8 cellular contexts compared by ENCODE assay signal in the genomic region with DNA sequence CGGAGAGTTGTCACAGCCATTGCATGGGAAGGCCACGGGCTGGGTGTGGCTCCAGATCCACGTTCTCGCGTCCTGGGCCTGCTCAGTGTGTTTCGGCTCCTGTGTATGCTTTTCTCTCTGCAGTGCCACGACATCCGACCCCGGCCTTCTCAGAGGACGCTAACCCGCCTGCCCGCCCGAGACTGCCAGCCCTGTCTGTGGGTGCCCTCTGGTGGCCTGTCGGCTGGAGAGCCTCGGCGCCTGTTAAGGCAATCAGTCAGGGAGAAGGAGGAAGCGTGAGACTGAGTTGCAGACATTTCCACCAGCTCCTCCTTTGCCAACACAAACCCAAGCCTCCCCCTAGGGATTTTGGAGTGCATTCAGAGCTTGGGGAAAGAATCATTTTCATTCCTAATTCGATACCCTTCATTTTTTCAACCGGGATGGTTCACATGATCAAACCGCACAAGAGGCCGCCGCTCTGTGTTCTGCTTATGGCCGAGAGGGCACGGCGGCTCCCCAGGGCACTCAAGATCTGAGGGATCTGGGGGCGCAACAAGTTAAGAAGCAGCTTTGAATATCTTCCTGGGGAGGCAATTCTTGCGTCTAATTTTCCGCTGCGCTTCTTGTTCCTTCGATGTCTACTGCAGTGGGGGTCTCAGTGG. TPM values are rescaled to one million over a fixed set of nuclear protein-coding genes. Genes with fewer than 3 reads are reported as not detected.
DNase-seq lines count a peak whose midpoint lies in the region; ATAC-seq and TF ChIP-seq lines count a peak whose summit lies in the region.

No MANE protein-coding gene starts in this region.

- intact Hi-C loops in posterior cingulate gyrus (cut with DNase I): loop anchor here (1.0 to 10.0 kb wide), 3 partner anchors 102 to 415 kb away; no protein-coding TSS in a partner anchor
- intact Hi-C loops in upper lobe of right lung (cut with DNase I): loop anchor here (5.0 kb wide), 1 partner anchor 414 kb away; no protein-coding TSS in a partner anchor

- no peaks in the 10 kb centered on the region for H3K9me3 Mint-ChIP-seq in activated naive CD4-positive, alpha-beta T cell treated with anti-CD3 and anti-CD28 coated beads, Interleukin-2, amount 10 ng/mL, durations not matched to agents 7 days and 5 days

- H3K9me2 ChIP-seq in SK-N-SH: no peaks in the 10 kb centered on the region

- H3K79me2 ChIP-seq in SK-N-SH (ENCODE audit: insufficient read depth): no peaks in the 10 kb centered on the region

- TF ChIP-seq EP300 in SK-N-SH (IDR thresholded peaks at IDR 0.05; ENCODE audit: borderline replicate concordance in 1 of 2, low read depth in 1 of 2, low read length in 1 of 2): no peak

- no peaks in the 10 kb centered on the region for H3K36me3 Mint-ChIP-seq in activated naive CD4-positive, alpha-beta T cell treated with anti-CD3 and anti-CD28 coated beads, Interleukin-2, amount 10 ng/mL, durations not matched to agents 7 days and 5 days

- ATAC-seq in GM21360 (IDR thresholded peaks at IDR 0.05; ENCODE audit: unreplicated experiment) (peak; percentile 48), upper lobe of right lung (peak; percentile 95)

- no peak overlapping the region for H3K4me3 Mint-ChIP-seq in activated naive CD4-positive, alpha-beta T cell treated with anti-CD3 and anti-CD28 coated beads, Interleukin-2, amount 10 ng/mL, durations not matched to agents 7 days and 5 days

- peak overlapping the region in 1 of 2 experiments; percentile 2; a peak in 1 of 4 replicates for H3K27ac ChIP-seq in SK-N-SH (ENCODE audit: low read depth in 2 of 2, low read length in 1 of 2)
- no peak overlapping the region for H3K27ac ChIP-seq in upper lobe of right lung

- no peak overlapping the region for H3K4me2 ChIP-seq in SK-N-SH

- H4K20me1 ChIP-seq in SK-N-SH (ENCODE audit: insufficient read depth): no peaks in the 10 kb centered on the region

- H3K9me3 ChIP-seq in BE2C (no peaks in the 10 kb centered on the region), SK-N-SH (no peaks in the 10 kb centered on the region), upper lobe of right lung (no peaks in the 10 kb centered on the region)

- H3K9ac ChIP-seq in SK-N-SH: no peak overlapping the region

- H3K4me1 ChIP-seq in BE2C (peaks cover 3% of the 10 kb centered on the region), SK-N-SH (ENCODE audit: control insufficient read depth in 1 of 2, insufficient read depth in 2 of 2, low read depth in 1 of 2, low read length in 1 of 2) (peaks cover 0 to 12% of the 10 kb centered on the region in 2 experiments; a peak in 1 of 4 replicates), upper lobe of right lung (peaks cover 18% of the 10 kb centered on the region)

- peak; percentile 77 for TF ChIP-seq CTCF in BE2C (IDR thresholded peaks at IDR 0.05; ENCODE audit: low read depth, low read length)
- peak; percentile 89 for TF ChIP-seq CTCF in SK-N-SH (IDR thresholded peaks at IDR 0.05)
- TF ChIP-seq CTCF in upper lobe of right lung (IDR thresholded peaks at IDR 0.05): peak; percentile 88

- WGBS in SK-N-SH (ENCODE audit: low lambda C conversion rate): 63% methylated on average over 18 of the region's 30 CpGs

- POLR2A ChIA-PET in SK-N-SH (lab: Yijun Ruan, JAX): no interaction called here

- peak; percentile 84 for DNase-seq in BE2C
- peak; percentile 82 for DNase-seq in NCI-H128 (lab: John Stamatoyannopoulos, UW; ENCODE audit: unreplicated experiment)
- peak; percentile 84 for DNase-seq in SK-N-SH
- peak; percentile 82 for DNase-seq in activated naive CD4-positive, alpha-beta T cell treated with anti-CD3 and anti-CD28 coated beads, Interleukin-2, amount 10 ng/mL, durations not matched to agents 7 days and 5 days
- DNase-seq in glomerular visceral epithelial cell (ENCODE audit: extremely low spot score): peak; percentile 70
- peak; percentile 72 to 98 (median 89) for DNase-seq in posterior cingulate gyrus
- DNase-seq in upper lobe of right lung: peak; percentile 92

- H3K36me3 ChIP-seq in BE2C (no peaks in the 10 kb centered on the region), SK-N-SH (replicated peaks in 1 of 2; ENCODE audit: control insufficient read depth in 1 of 2, insufficient read depth in 2 of 2, low read length in 1 of 2) (no peaks in the 10 kb centered on the region), upper lobe of right lung (no peaks in the 10 kb centered on the region)

- no peak overlapping the region for H2AFZ ChIP-seq in SK-N-SH (ENCODE audit: low read depth)

- no peaks in the 10 kb centered on the region for H3F3A ChIP-seq in SK-N-SH (replicated peaks; ENCODE audit: insufficient read depth)

- peaks cover 80% of the 10 kb centered on the region for H3K27me3 Mint-ChIP-seq in activated naive CD4-positive, alpha-beta T cell treated with anti-CD3 and anti-CD28 coated beads, Interleukin-2, amount 10 ng/mL, durations not matched to agents 7 days and 5 days

- TF ChIP-seq RAD21 in SK-N-SH (IDR thresholded peaks at IDR 0.05; ENCODE audit: low read length): peak; percentile 99

- H3K4me3 ChIP-seq in BE2C (ENCODE audit: low read depth, low read length) (no peak overlapping the region), SK-N-SH (ENCODE audit: low read depth in 2 of 2, low read length in 1 of 2) (peak overlapping the region in 1 of 2 experiments; percentile 22; a peak in 1 of 4 replicates), upper lobe of right lung (no peak overlapping the region)

- peaks cover 7% of the 10 kb centered on the region for H3K4me1 Mint-ChIP-seq in activated naive CD4-positive, alpha-beta T cell treated with anti-CD3 and anti-CD28 coated beads, Interleukin-2, amount 10 ng/mL, durations not matched to agents 7 days and 5 days

- no peak overlapping the region for H3K27ac Mint-ChIP-seq in activated naive CD4-positive, alpha-beta T cell treated with anti-CD3 and anti-CD28 coated beads, Interleukin-2, amount 10 ng/mL, durations not matched to agents 7 days and 5 days

- H3K27me3 ChIP-seq in BE2C (no peaks in the 10 kb centered on the region), SK-N-SH (ENCODE audit: insufficient read depth) (peaks cover 45% of the 10 kb centered on the region; the same call in 1 of the 2 replicates), upper lobe of right lung (no peaks in the 10 kb centered on the region)

- CTCF ChIA-PET in SK-N-SH (lab: Yijun Ruan, JAX): interaction anchor here (0.6 to 15.1 kb wide), 49 partner anchors 10 to 450 kb away, joined by 3 to 333 read pairs (median 4); no protein-coding TSS in a partner anchor
- CTCF ChIA-PET in activated naive CD4-positive, alpha-beta T cell treated with anti-CD3 and anti-CD28 coated beads, Interleukin-2, amount 10 ng/mL, durations not matched to agents 7 days and 5 days (lab: Charles Lee): interaction anchor here (0.6 to 3.0 kb wide), 13 partner anchors 8 to 423 kb away, joined by 3 to 21 read pairs (median 4); no protein-coding TSS in a partner anchor

TF ChIP-seq in SK-N-SH, 30 proteins besides CTCF, POLR2A, EP300 and RAD21 (continues in another document):
- no peak for TF ChIP-seq TEAD4 (IDR thresholded peaks at IDR 0.05; ENCODE audit: borderline replicate concordance, insufficient read depth)
- no peak for TF ChIP-seq RFX5 (IDR thresholded peaks at IDR 0.05; ENCODE audit: low read length)
- TF ChIP-seq FOXM1 (IDR thresholded peaks at IDR 0.05; ENCODE audit: low read depth): no peak
- TF ChIP-seq, protein P1, sequence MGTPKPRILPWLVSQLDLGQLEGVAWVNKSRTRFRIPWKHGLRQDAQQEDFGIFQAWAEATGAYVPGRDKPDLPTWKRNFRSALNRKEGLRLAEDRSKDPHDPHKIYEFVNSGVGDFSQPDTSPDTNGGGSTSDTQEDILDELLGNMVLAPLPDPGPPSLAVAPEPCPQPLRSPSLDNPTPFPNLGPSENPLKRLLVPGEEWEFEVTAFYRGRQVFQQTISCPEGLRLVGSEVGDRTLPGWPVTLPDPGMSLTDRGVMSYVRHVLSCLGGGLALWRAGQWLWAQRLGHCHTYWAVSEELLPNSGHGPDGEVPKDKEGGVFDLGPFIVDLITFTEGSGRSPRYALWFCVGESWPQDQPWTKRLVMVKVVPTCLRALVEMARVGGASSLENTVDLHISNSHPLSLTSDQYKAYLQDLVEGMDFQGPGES (IDR thresholded peaks at IDR 0.05; ENCODE audit: low read depth, low read length): no peak
- TF ChIP-seq, protein P2, sequence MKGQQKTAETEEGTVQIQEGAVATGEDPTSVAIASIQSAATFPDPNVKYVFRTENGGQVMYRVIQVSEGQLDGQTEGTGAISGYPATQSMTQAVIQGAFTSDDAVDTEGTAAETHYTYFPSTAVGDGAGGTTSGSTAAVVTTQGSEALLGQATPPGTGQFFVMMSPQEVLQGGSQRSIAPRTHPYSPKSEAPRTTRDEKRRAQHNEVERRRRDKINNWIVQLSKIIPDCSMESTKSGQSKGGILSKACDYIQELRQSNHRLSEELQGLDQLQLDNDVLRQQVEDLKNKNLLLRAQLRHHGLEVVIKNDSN (IDR thresholded peaks at IDR 0.05; ENCODE audit: borderline replicate concordance, low read depth): no peak
- no peak for TF ChIP-seq TCF12 (IDR thresholded peaks at IDR 0.05)
- TF ChIP-seq TAF1 (IDR thresholded peaks at IDR 0.05; ENCODE audit: borderline replicate concordance, low read depth, low read length): no peak
- peak; percentile 31 for TF ChIP-seq CHD2 (IDR thresholded peaks at IDR 0.05; ENCODE audit: low read length, partially characterized antibody)
- peak; percentile 97 for TF ChIP-seq SMC3 (IDR thresholded peaks at IDR 0.05; ENCODE audit: low read depth, low read length)
- TF ChIP-seq SIN3A (IDR thresholded peaks at IDR 0.05; ENCODE audit: borderline replicate concordance, low read depth, low read length): no peak
- TF ChIP-seq MXI1 (IDR thresholded peaks at IDR 0.05; ENCODE audit: low read depth, low read length): peak; percentile 45; the same call in 1 of the 2 replicates

RNA-seq across cellular contexts. Expression of a gene that starts 37.5 kb away (rescaled TPM):
- 1.1 TPM for polyA plus RNA-seq in BE2C (2012; ENCODE audit: insufficient read depth, insufficient read length, low read depth)
- 0.05 and 0.15 TPM in 2 replicates for polyA plus RNA-seq in SK-N-SH (2012; rRNA removed)
- polyA plus RNA-seq in SK-N-SH (2012; cell fraction: cytosol; rRNA removed): 0.08 and 0.12 TPM in 2 replicates
- 0.04 and 0.05 TPM in 2 replicates for polyA plus RNA-seq in SK-N-SH (2012; cell fraction: nucleus; rRNA removed)
- 17.7 TPM for total RNA-seq in upper lobe of right lung
